15 cellular contexts compared by ENCODE assay signal in the genomic region with DNA sequence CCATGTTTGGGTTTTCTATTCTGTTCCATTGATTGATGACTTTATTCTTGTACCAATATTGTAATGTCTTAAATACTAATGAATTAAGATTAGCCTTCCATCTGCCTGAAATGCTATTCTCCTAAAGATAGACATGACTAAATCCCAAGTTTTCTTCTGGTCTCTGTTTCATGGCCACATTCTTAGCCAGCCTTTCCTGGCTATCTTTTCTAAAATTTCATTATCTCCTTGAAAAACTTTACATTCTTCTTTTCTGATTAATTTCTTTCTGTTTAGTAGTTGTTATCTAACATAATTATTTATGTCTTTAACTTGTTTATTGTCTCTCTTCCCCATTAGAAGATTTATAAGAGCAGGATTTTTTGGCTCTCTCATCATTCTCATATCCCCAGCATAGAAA. TPM values are rescaled to one million over a fixed set of nuclear protein-coding genes. Genes with fewer than 3 reads are reported as not detected.
DNase-seq lines count a peak whose midpoint lies in the region; ATAC-seq and TF ChIP-seq lines count a peak whose summit lies in the region.
"Had no signal": no experiment of that assay in that cellular context is flagged by ENCODE, and none has a peak within 500 bp of the region (broad histone marks: within the 10 kb centered on the region; RNA-seq: fewer than 3 reads in every experiment).

No MANE protein-coding gene starts in this region.

- intact Hi-C loops in cardiac septum (cut with DNase I) (loop anchor here (5.0 kb wide), 1 partner anchor 96 kb away; no protein-coding TSS in a partner anchor), esophagus muscularis mucosa (cut with DNase I) (loop anchor here (5.0 kb wide), 1 partner anchor 51 kb away; no protein-coding TSS in a partner anchor), vagina (cut with DNase I) (loop anchor here (10.0 kb wide), 2 partner anchors 48 to 118 kb away; no protein-coding TSS in a partner anchor)
- intact Hi-C loops in CD8-positive, alpha-beta T cell (cut with DNase I, micrococcal nuclease), result loop anchor here (10.0 kb wide), 2 partner anchors 268 to 298 kb away; partner anchors contain the start of gene KIAA1586 (in 1 of the 2)

- peaks cover 0 to 9% of the 10 kb centered on the region in 2 donors for H3K4me1 ChIP-seq in right atrium auricular region
- peaks cover 12 to 32% (median 23%) of the 10 kb centered on the region in 4 donors for H3K4me1 ChIP-seq in esophagus muscularis mucosa
- H3K4me1 ChIP-seq in vagina, result peaks cover 34% of the 10 kb centered on the region
- peaks cover 3% of the 10 kb centered on the region for H3K4me1 ChIP-seq in CD8-positive, alpha-beta T cell (ENCODE audit: insufficient read depth, low read length)

- H3K4me3 Mint-ChIP-seq in osteocyte (ENCODE audit: unreplicated experiment), result no peak overlapping the region
- H3K4me3 Mint-ChIP-seq in CD8-positive, alpha-beta T cell, result no peak overlapping the region
- H3K4me3 Mint-ChIP-seq: dendritic cell treated with granulocyte-macrophage colony-stimulating factor and Interleukin-4, amounts not matched to agents 40 ng/mL and 50 ng/mL, for 4 days; nephron progenitor cell had no signal

- POLR2A ChIA-PET in CD8-positive, alpha-beta T cell (lab: Charles Lee), result no interaction called here

- TF ChIP-seq EP300 in esophagus muscularis mucosa (IDR thresholded peaks at IDR 0.05), result no peak

- H3K9me3 ChIP-seq in right atrium auricular region, result no peaks in the 10 kb centered on the region
- no peaks in the 10 kb centered on the region for H3K9me3 ChIP-seq in esophagus muscularis mucosa
- no peaks in the 10 kb centered on the region for H3K9me3 ChIP-seq in vagina
- H3K9me3 ChIP-seq in CD8-positive, alpha-beta T cell (ENCODE audit: low read length), result no peaks in the 10 kb centered on the region

- H3K27me3 Mint-ChIP-seq in osteocyte (ENCODE audit: unreplicated experiment), result no peaks in the 10 kb centered on the region
- H3K27me3 Mint-ChIP-seq in CD8-positive, alpha-beta T cell (ENCODE audit: low read depth), result peaks cover 6% of the 10 kb centered on the region

- ATAC-seq in GM21381 (IDR thresholded peaks at IDR 0.05; ENCODE audit: unreplicated experiment), result no peak
- ATAC-seq in CD8-positive, alpha-beta T cell, result no peak
- ATAC-seq: stimulated activated naive CD8-positive, alpha-beta T cell treated with anti-CD3 and anti-CD28 coated beads, Interleukin-15, Interleukin-2, amounts not matched to agents 100 U/mL and 50 U/mL, for 24 hours had no signal

- H3K27ac Mint-ChIP-seq in osteocyte (ENCODE audit: unreplicated experiment), result peak overlapping the region; percentile 99
- no peak overlapping the region for H3K27ac Mint-ChIP-seq in CD8-positive, alpha-beta T cell
- H3K27ac Mint-ChIP-seq: dendritic cell treated with granulocyte-macrophage colony-stimulating factor and Interleukin-4, amounts not matched to agents 40 ng/mL and 50 ng/mL, for 4 days; nephron progenitor cell had no signal

- TF ChIP-seq CTCF in right atrium auricular region (IDR thresholded peaks at IDR 0.05) (no peak), esophagus muscularis mucosa (IDR thresholded peaks at IDR 0.05) (no peak), osteocyte (IDR thresholded peaks at IDR 0.05) (no peak), vagina (IDR thresholded peaks at IDR 0.05) (no peak)
- no peak for TF ChIP-seq CTCF in CD8-positive, alpha-beta T cell (IDR thresholded peaks at IDR 0.05)

- no peaks in the 10 kb centered on the region for H3K36me3 Mint-ChIP-seq in osteocyte (ENCODE audit: unreplicated experiment)
- H3K36me3 Mint-ChIP-seq in CD8-positive, alpha-beta T cell, result peaks cover 11% of the 10 kb centered on the region

- CTCF ChIA-PET in CD8-positive, alpha-beta T cell (lab: Charles Lee), result interaction anchor here (1.1 to 6.4 kb wide), 2 partner anchors 410 to 411 kb away, joined by 4 to 143 read pairs; no protein-coding TSS in a partner anchor

- H3K27ac ChIP-seq in right atrium auricular region, result peak overlapping the region; percentile 50 to 55
- H3K27ac ChIP-seq in esophagus muscularis mucosa (replicated peaks in 1 of 4), result peak overlapping the region; percentile 73 to 85 (median 81)
- peak overlapping the region; percentile 72 for H3K27ac ChIP-seq in vagina
- no peak overlapping the region for H3K27ac ChIP-seq in CD8-positive, alpha-beta T cell (ENCODE audit: low read depth, low read length)

- peaks cover 49% of the 10 kb centered on the region for H3K4me1 Mint-ChIP-seq in osteocyte (ENCODE audit: unreplicated experiment)
- peaks cover 7% of the 10 kb centered on the region for H3K4me1 Mint-ChIP-seq in CD8-positive, alpha-beta T cell (ENCODE audit: low read depth)

- H3K36me3 ChIP-seq in right atrium auricular region, result no peaks in the 10 kb centered on the region
- no peaks in the 10 kb centered on the region for H3K36me3 ChIP-seq in esophagus muscularis mucosa
- H3K36me3 ChIP-seq in vagina, result no peaks in the 10 kb centered on the region
- no peaks in the 10 kb centered on the region for H3K36me3 ChIP-seq in CD8-positive, alpha-beta T cell (ENCODE audit: insufficient read depth, low read length)

- no peak for TF ChIP-seq POLR2A in esophagus muscularis mucosa (IDR thresholded peaks at IDR 0.05; ENCODE audit: low read depth)
- TF ChIP-seq POLR2A in vagina (IDR thresholded peaks at IDR 0.05), result no peak

- DNase-seq in right atrium auricular region (ENCODE audit: low spot score), result no peak
- no peak for DNase-seq in cardiac septum (ENCODE audit: low spot score)
- no peak for DNase-seq in esophagus muscularis mucosa (ENCODE audit: extremely low spot score)
- DNase-seq in osteocyte (ENCODE audit: extremely low spot score, unreplicated experiment), result no peak
- no peak for DNase-seq in vagina (ENCODE audit: extremely low spot score in 2 of 2)
- DNase-seq in NCI-H1048 (lab: John Stamatoyannopoulos, UW), result no peak
- DNase-seq in CD8-positive, alpha-beta T cell, result no peak
- DNase-seq: ACHN; Kasumi-1; nephron progenitor cell; OCI-M1; stimulated activated naive CD8-positive, alpha-beta T cell treated with anti-CD3 and anti-CD28 coated beads, Interleukin-15, Interleukin-2, amounts not matched to agents 100 U/mL and 50 U/mL, for 24 hours had no signal

- H3K9me3 Mint-ChIP-seq in osteocyte (ENCODE audit: unreplicated experiment), result no peaks in the 10 kb centered on the region
- no peaks in the 10 kb centered on the region for H3K9me3 Mint-ChIP-seq in CD8-positive, alpha-beta T cell
- H3K9me3 Mint-ChIP-seq: dendritic cell treated with granulocyte-macrophage colony-stimulating factor and Interleukin-4, amounts not matched to agents 40 ng/mL and 50 ng/mL, for 4 days had no signal

- H3K27me3 ChIP-seq in right atrium auricular region, result no peaks in the 10 kb centered on the region
- H3K27me3 ChIP-seq in esophagus muscularis mucosa, result no peaks in the 10 kb centered on the region
- no peaks in the 10 kb centered on the region for H3K27me3 ChIP-seq in vagina
- no peaks in the 10 kb centered on the region for H3K27me3 ChIP-seq in CD8-positive, alpha-beta T cell (ENCODE audit: insufficient read depth, low read length)

- H3K4me3 ChIP-seq in right atrium auricular region (no peak overlapping the region), esophagus muscularis mucosa (no peak overlapping the region), vagina (no peak overlapping the region)
- no peak overlapping the region for H3K4me3 ChIP-seq in CD8-positive, alpha-beta T cell (ENCODE audit: low read depth, low read length)
- H3K4me3 ChIP-seq: skin epidermis had no signal

RNA-seq across cellular contexts. Expression of gene PRIM2, which starts 4.4 kb away (rescaled TPM):
- total RNA-seq in right atrium auricular region (1 to 10 TPM; 2.8 to 4.3 TPM), cardiac septum (3.7 TPM), esophagus muscularis mucosa (10 to 100 TPM in 1 of 4 donors, 1 to 10 TPM in 3; 6.0 to 15.0 (median 7.0) TPM), osteocyte (10.4 and 11.9 TPM in 2 replicates), vagina (6.9 TPM)
- 10 to 100 TPM in 1 of 2 experiments, 1 to 10 TPM in 1; 8.0 to 10.5 TPM for total RNA-seq in CD8-positive, alpha-beta T cell
